ENCODE assay signal across 8 cellular contexts in genomic region chr15:69027976-69028518, GRCh38. TPM values are rescaled to one million over a fixed set of nuclear protein-coding genes. Genes with fewer than 3 reads are reported as not detected.
"Had no signal": no experiment of that assay in that cellular context is flagged by ENCODE, and none has a peak within 500 bp of the region (broad histone marks: within the 10 kb centered on the region; RNA-seq: fewer than 3 reads in every experiment).

No MANE protein-coding gene starts in this region.

- H3K27ac ChIP-seq: GM23248 had no signal

- ATAC-seq: HCT116 had no signal

- H3K4me3 ChIP-seq: GM23248, HAP-1 had no signal

- H3K9ac ChIP-seq: GM23248 had no signal

- H3K9me3 ChIP-seq: HAP-1 had no signal

- H2AFZ ChIP-seq: GM23248 had no signal

- DNase-seq: GM23248, GOT3, H7, IMR-90 had no signal

- H3K36me3 ChIP-seq: HAP-1 had no signal

RNA-seq across cellular contexts. Expression of gene NOX5, which starts 13.6 kb away (rescaled TPM):
- total RNA-seq: H4, H7, HT-29, IMR-90 had no signal
- polyA plus RNA-seq: GM23248 had no signal
